ENCODE assay signal across 19 cellular contexts in genomic region chr3:73259841-73260240, GRCh38.
DNase-seq lines count a peak whose midpoint lies in the region; ATAC-seq and TF ChIP-seq lines count a peak whose summit lies in the region.
"Had no signal": no experiment of that assay in that cellular context is flagged by ENCODE, and none has a peak within 500 bp of the region (broad histone marks: within the 10 kb centered on the region; RNA-seq: fewer than 3 reads in every experiment).

No MANE protein-coding gene starts in this region.

- peak overlapping the region; percentile 72 for H3K27ac Mint-ChIP-seq in mesothelial cell of epicardium
- H3K27ac Mint-ChIP-seq: CD4-positive, alpha-beta T cell; IgD-negative memory B cell had no signal

- H3K27me3 ChIP-seq in lower lobe of right lung (ENCODE audit: low read depth), result no peaks in the 10 kb centered on the region

- peaks cover 2% of the 10 kb centered on the region for H3K36me3 Mint-ChIP-seq in mesothelial cell of epicardium
- H3K36me3 Mint-ChIP-seq: IgD-negative memory B cell had no signal

- H3K4me3 ChIP-seq in AG10803 (ENCODE audit: low read length) (no peak overlapping the region), lower lobe of right lung (no peak overlapping the region)

- intact Hi-C loops in lower lobe of right lung (cut with DNase I), result no loop called here

- DNase-seq in AG10803 (ENCODE audit: low read depth) (peak; percentile 71), GM04503 (ENCODE audit: low read depth) (peak; percentile 4), astrocyte of the hippocampus (ENCODE audit: low read depth, low spot score) (peak; percentile 15), mesothelial cell of epicardium (ENCODE audit: low spot score in 2 of 2, unreplicated experiment in 2 of 2) (no peak), ureter (ENCODE audit: low spot score) (no peak), SK-N-DZ (ENCODE audit: low spot score) (no peak), lower lobe of right lung (no peak)
- DNase-seq: 8988T; AML-193; CD4-positive, alpha-beta T cell; DMS153; DMS79; GF-D8; HCEC 1CT; KBM-7 had no signal

- H3K27me3 Mint-ChIP-seq in mesothelial cell of epicardium (ENCODE audit: low read depth), result peaks cover 7% of the 10 kb centered on the region

- peaks cover 51% of the 10 kb centered on the region for H3K4me1 Mint-ChIP-seq in mesothelial cell of epicardium
- H3K4me1 Mint-ChIP-seq: IgD-negative memory B cell had no signal

- no peak overlapping the region for H3K27ac ChIP-seq in lower lobe of right lung
- H3K27ac ChIP-seq: C4-2B had no signal

- H3K9me3 ChIP-seq in lower lobe of right lung, result no peaks in the 10 kb centered on the region

- peaks cover 9% of the 10 kb centered on the region for H3K9me3 Mint-ChIP-seq in mesothelial cell of epicardium
- H3K9me3 Mint-ChIP-seq: CD4-positive, alpha-beta T cell had no signal

- H3K4me3 Mint-ChIP-seq in mesothelial cell of epicardium, result no peak overlapping the region
- H3K4me3 Mint-ChIP-seq: CD4-positive, alpha-beta T cell; IgD-negative memory B cell had no signal

- TF ChIP-seq CTCF in AG10803 (conservative IDR thresholded peaks at IDR 0.05; ENCODE audit: low read length) (no peak), mesothelial cell of epicardium (IDR thresholded peaks at IDR 0.05; ENCODE audit: unreplicated experiment) (no peak), lower lobe of right lung (IDR thresholded peaks at IDR 0.05) (no peak)

- H3K4me1 ChIP-seq in lower lobe of right lung, result no peaks in the 10 kb centered on the region

- no peaks in the 10 kb centered on the region for H3K36me3 ChIP-seq in lower lobe of right lung

- ATAC-seq in HG03139 (IDR thresholded peaks at IDR 0.05; ENCODE audit: unreplicated experiment), result no peak
- ATAC-seq in lower lobe of right lung, result no peak
- ATAC-seq: HepG2 had no signal

Comparison
In these comparisons a context has a peak if more than half of its experiments do, and no peak if none do; other contexts are left out.
1. DNase-seq: peak in AG10803 (single experiment), GM04503 (single experiment) and astrocyte of the hippocampus (single experiment); none in mesothelial cell of epicardium (0 of 2), ureter (single experiment), SK-N-DZ (single experiment) and lower lobe of right lung (single experiment).